In genomic region chr5:124741711-124742496, GRCh38 we compare ENCODE assay signal across 8 cellular contexts. TPM values are rescaled to one million over a fixed set of nuclear protein-coding genes. Genes with fewer than 3 reads are reported as not detected.
A peak's percentile ranks its signal among the peaks of the same experiment; 100 is the strongest.
DNase-seq lines count a peak whose midpoint lies in the region; ATAC-seq and TF ChIP-seq lines count a peak whose summit lies in the region.

No MANE protein-coding gene starts in this region.

- H3K9me3 Mint-ChIP-seq in CD8-positive, alpha-beta memory T cell: peaks cover 0 to 7% (median 2%) of the 10 kb centered on the region in 5 donors
- no peaks in the 10 kb centered on the region for H3K9me3 Mint-ChIP-seq in mesothelial cell of epicardium

- DNase-seq in NCI-H1092 treated with DMSO at 0.1 percent for 48 hours (lab: John Stamatoyannopoulos, UW) (peak; percentile 18), NCI-H1092 (lab: John Stamatoyannopoulos, UW) (no peak), SK-N-MC (ENCODE audit: low read depth, low spot score) (no peak), NCI-H510A treated with DMSO at 0.1 percent for 48 hours (lab: John Stamatoyannopoulos, UW) (no peak), mesothelial cell of epicardium (ENCODE audit: low spot score in 2 of 2, unreplicated experiment in 2 of 2) (no peak)
- DNase-seq in CD8-positive, alpha-beta memory T cell: no peak

- H3K27me3 ChIP-seq in gastroesophageal sphincter (no peaks in the 10 kb centered on the region), subcutaneous abdominal adipose tissue (ENCODE audit: control insufficient read depth in 5 of 5, insufficient read depth in 4 of 5, low read length in 5 of 5) (peaks cover 0 to 2% (median 0%) of the 10 kb centered on the region in 5 donors)
- H3K27me3 ChIP-seq in CD8-positive, alpha-beta memory T cell (ENCODE audit: insufficient read depth, low read length, poor library complexity, severe bottlenecking): no peaks in the 10 kb centered on the region

- H3K27ac ChIP-seq in SK-N-MC: no peak overlapping the region
- H3K27ac ChIP-seq in gastroesophageal sphincter: peak overlapping the region; percentile 44 to 92 (median 90)
- H3K27ac ChIP-seq in subcutaneous abdominal adipose tissue (ENCODE audit: low read depth, low read length): peak overlapping the region; percentile 26
- no peak overlapping the region for H3K27ac ChIP-seq in CD8-positive, alpha-beta memory T cell (ENCODE audit: low read depth, low read length)

- peaks cover 0 to 2% (median under 1%) of the 10 kb centered on the region in 3 donors for H3K4me1 Mint-ChIP-seq in CD8-positive, alpha-beta memory T cell
- peaks cover 32% of the 10 kb centered on the region for H3K4me1 Mint-ChIP-seq in mesothelial cell of epicardium

- ATAC-seq in gastroesophageal sphincter: no peak

- H3K4me3 Mint-ChIP-seq in CD8-positive, alpha-beta memory T cell: no peak overlapping the region
- H3K4me3 Mint-ChIP-seq in mesothelial cell of epicardium: no peak overlapping the region

- 20 to 33% methylated on average over 3 to 4 of the region's 4 CpGs for WGBS in gastroesophageal sphincter (ENCODE audit: low coverage in 1 of 2), 2 donors

- H3K4me3 ChIP-seq in SK-N-MC (peak overlapping the region; percentile 44), gastroesophageal sphincter (peak overlapping the region; percentile 63), subcutaneous abdominal adipose tissue (ENCODE audit: low read depth in 1 of 5, low read length in 5 of 5) (peak overlapping the region; percentile 31 to 86 (median 77))
- H3K4me3 ChIP-seq in CD8-positive, alpha-beta memory T cell (ENCODE audit: low read length): no peak overlapping the region

- no peak for TF ChIP-seq EP300 in gastroesophageal sphincter (IDR thresholded peaks at IDR 0.05)

- peaks cover 19 to 25% of the 10 kb centered on the region in 2 donors for H3K27me3 Mint-ChIP-seq in CD8-positive, alpha-beta memory T cell
- H3K27me3 Mint-ChIP-seq in mesothelial cell of epicardium (ENCODE audit: low read depth): no peaks in the 10 kb centered on the region

- no peak for TF ChIP-seq CTCF in gastroesophageal sphincter (IDR thresholded peaks at IDR 0.05)
- TF ChIP-seq CTCF in mesothelial cell of epicardium (IDR thresholded peaks at IDR 0.05; ENCODE audit: unreplicated experiment): no peak

- POLR2A ChIA-PET in CD8-positive, alpha-beta memory T cell (lab: Charles Lee): no interaction called here

- H3K36me3 ChIP-seq in SK-N-MC (ENCODE audit: insufficient read depth, low read length): no peaks in the 10 kb centered on the region
- no peaks in the 10 kb centered on the region for H3K36me3 ChIP-seq in gastroesophageal sphincter
- no peaks in the 10 kb centered on the region for H3K36me3 ChIP-seq in subcutaneous abdominal adipose tissue (ENCODE audit: control insufficient read depth in 5 of 5, insufficient read depth in 5 of 5, low read length in 5 of 5)
- no peaks in the 10 kb centered on the region for H3K36me3 ChIP-seq in CD8-positive, alpha-beta memory T cell (ENCODE audit: insufficient read depth, low read length)

- peaks cover 0 to 62% (median 16%) of the 10 kb centered on the region in 3 donors for H3K4me1 ChIP-seq in gastroesophageal sphincter
- H3K4me1 ChIP-seq in subcutaneous abdominal adipose tissue (ENCODE audit: control insufficient read depth in 5 of 5, insufficient read depth in 5 of 5, low read length in 5 of 5): peaks cover 0 to 73% (median 72%) of the 10 kb centered on the region in 5 donors
- no peaks in the 10 kb centered on the region for H3K4me1 ChIP-seq in CD8-positive, alpha-beta memory T cell (ENCODE audit: insufficient read depth, low read length)

- H3K36me3 Mint-ChIP-seq in CD8-positive, alpha-beta memory T cell: no peaks in the 10 kb centered on the region
- H3K36me3 Mint-ChIP-seq in mesothelial cell of epicardium: no peaks in the 10 kb centered on the region

- H3K9me3 ChIP-seq in SK-N-MC (ENCODE audit: low read depth, low read length): no peaks in the 10 kb centered on the region
- no peaks in the 10 kb centered on the region for H3K9me3 ChIP-seq in gastroesophageal sphincter
- H3K9me3 ChIP-seq in subcutaneous abdominal adipose tissue (ENCODE audit: control insufficient read depth in 5 of 5, low read length in 5 of 5): no peaks in the 10 kb centered on the region
- no peaks in the 10 kb centered on the region for H3K9me3 ChIP-seq in CD8-positive, alpha-beta memory T cell (ENCODE audit: low read length)

- CTCF ChIA-PET in CD8-positive, alpha-beta memory T cell (lab: Charles Lee): no interaction called here

- H3K27ac Mint-ChIP-seq in CD8-positive, alpha-beta memory T cell: no peak overlapping the region
- H3K27ac Mint-ChIP-seq in mesothelial cell of epicardium: no peak overlapping the region

- H3K9ac ChIP-seq in SK-N-MC (ENCODE audit: insufficient read length) (no peak overlapping the region), subcutaneous abdominal adipose tissue (ENCODE audit: low read length in 5 of 5) (no peak overlapping the region)

- no peak for TF ChIP-seq POLR2A in gastroesophageal sphincter (IDR thresholded peaks at IDR 0.05)

RNA-seq across cellular contexts. Expression of gene ZNF608, which starts 4.5 kb away (rescaled TPM):
- total RNA-seq in gastroesophageal sphincter: 10 to 100 TPM; 24.4 to 41.4 (median 36.1) TPM
- total RNA-seq in CD8-positive, alpha-beta memory T cell: not detected
- not detected for polyA plus RNA-seq in CD8-positive, alpha-beta memory T cell
- total RNA-seq in mesothelial cell of epicardium: 31.8 to 35.0 TPM (median 34.3 TPM) in 3 replicates

Comparison
In these comparisons a context has a peak if more than half of its experiments do, and no peak if none do; other contexts are left out.
1. H3K27ac ChIP-seq: peak in gastroesophageal sphincter (4 of 4) and subcutaneous abdominal adipose tissue (single experiment); none in SK-N-MC (single experiment) and CD8-positive, alpha-beta memory T cell (single experiment).
2. RNA of gene ZNF608, which starts 4.5 kb away (total RNA-seq): 24.4 to 41.4 TPM in gastroesophageal sphincter and 31.8 to 35.0 TPM in mesothelial cell of epicardium; not detected in CD8-positive, alpha-beta memory T cell; every median in the first group is over 10 times any median in the second.